22 cellular contexts compared by ENCODE assay signal in the genomic region with DNA sequence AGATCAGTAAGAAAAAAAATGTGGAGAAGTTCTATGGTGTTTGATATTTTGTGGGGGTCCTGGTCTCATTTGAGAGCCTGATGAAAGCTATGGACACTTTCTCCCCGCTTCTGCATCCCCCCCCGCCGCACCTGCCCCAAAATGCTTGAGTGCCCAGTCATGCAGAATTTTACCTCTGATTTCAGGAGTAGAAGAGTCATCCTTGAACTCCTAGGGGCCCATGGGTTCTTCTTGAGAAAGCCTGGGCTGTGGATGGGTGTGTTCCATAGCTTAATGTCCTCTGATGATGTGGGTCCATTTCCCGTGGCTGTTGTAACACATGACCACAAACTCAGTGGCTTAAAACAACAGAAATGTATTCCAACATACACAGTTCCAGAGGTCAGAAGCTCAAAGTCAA.
DNase-seq lines count a peak whose midpoint lies in the region; ATAC-seq and TF ChIP-seq lines count a peak whose summit lies in the region.
"Had no signal": no experiment of that assay in that cellular context is flagged by ENCODE, and none has a peak within 500 bp of the region (broad histone marks: within the 10 kb centered on the region; RNA-seq: fewer than 3 reads in every experiment).

No MANE protein-coding gene starts in this region.

- no peak for TF ChIP-seq POLR2A in right lobe of liver (IDR thresholded peaks at IDR 0.05)

- H3K27me3 ChIP-seq in liver (ENCODE audit: control insufficient read depth in 4 of 4, insufficient read depth in 4 of 4, low read length in 3 of 4): no peaks in the 10 kb centered on the region
- H3K27me3 ChIP-seq in right lobe of liver: no peaks in the 10 kb centered on the region
- H3K27me3 ChIP-seq in endodermal cell (ENCODE audit: control insufficient read depth, insufficient read depth, low read length, poor library complexity, severe bottlenecking): no peaks in the 10 kb centered on the region

- in situ Hi-C loops in GM13977 (cut with MboI; ENCODE audit: low pct_unique_long_range_greater_than_20kb, low sequenced_read_pairs, unreplicated experiment): no loop called here

- no peak for TF ChIP-seq CTCF in liver (IDR thresholded peaks at IDR 0.05; ENCODE audit: low read depth, low read length, missing input control)
- TF ChIP-seq CTCF in right lobe of liver (IDR thresholded peaks at IDR 0.05): no peak
- TF ChIP-seq CTCF in endodermal cell (conservative IDR thresholded peaks at IDR 0.05): no peak
- no peak for TF ChIP-seq CTCF in GM13977 (IDR thresholded peaks at IDR 0.05; ENCODE audit: extremely low read depth, insufficient read depth, missing control alignments)

- TF ChIP-seq RAD21 in liver (IDR thresholded peaks at IDR 0.05): no peak

- H3K4me1 ChIP-seq in liver (ENCODE audit: control insufficient read depth in 4 of 4, insufficient read depth in 4 of 4, low read length in 3 of 4) (no peaks in the 10 kb centered on the region), right lobe of liver (no peaks in the 10 kb centered on the region), endodermal cell (ENCODE audit: control insufficient read depth, insufficient read depth, low read length) (no peaks in the 10 kb centered on the region), mesodermal cell (ENCODE audit: control insufficient read depth, insufficient read depth, low read length, poor library complexity, severe bottlenecking) (peaks cover 6% of the 10 kb centered on the region)

- H3K27me3 Mint-ChIP-seq in endodermal cell (ENCODE audit: insufficient read depth): no peaks in the 10 kb centered on the region

- intact Hi-C loops in right lobe of liver (cut with DNase I): no loop called here

- H3K27ac Mint-ChIP-seq in endodermal cell: peak overlapping the region; percentile 52

- H3K36me3 ChIP-seq in liver (ENCODE audit: control insufficient read depth in 4 of 4, insufficient read depth in 3 of 4, low read depth in 1 of 4, low read length in 3 of 4): no peaks in the 10 kb centered on the region
- H3K36me3 ChIP-seq in right lobe of liver: no peaks in the 10 kb centered on the region
- H3K36me3 ChIP-seq in endodermal cell (ENCODE audit: control insufficient read depth, insufficient read depth, low read length): no peaks in the 10 kb centered on the region
- H3K36me3 ChIP-seq in mesodermal cell (ENCODE audit: control insufficient read depth, insufficient read depth, low read length): no peaks in the 10 kb centered on the region

- DNase-seq in right lobe of liver (no peak), endodermal cell (no peak), GM13977 (ENCODE audit: low spot score) (no peak), NCI-H2081 (lab: John Stamatoyannopoulos, UW) (no peak)
- DNase-seq: Calu3; CD8-positive, alpha-beta memory T cell; DMS53; GF-D8; KG1; NCI-H1092 treated with DMSO at 0.1 percent for 48 hours; NCI-H1436 treated with DMSO at 0.1 percent for 48 hours; NCI-H2029; NCI-H510A treated with DMSO at 0.1 percent for 48 hours; NCI-H748 treated with DMSO at 0.1 percent for 48 hours; RPMI8226; SIG-M5; SK-N-SH had no signal

- H3K4me3 Mint-ChIP-seq in endodermal cell: no peak overlapping the region

- no peak for ATAC-seq in right lobe of liver
- ATAC-seq in HG03025 (IDR thresholded peaks at IDR 0.05; ENCODE audit: low FRiP score, unreplicated experiment): no peak

- H3K36me3 Mint-ChIP-seq in endodermal cell (ENCODE audit: low read depth): no peaks in the 10 kb centered on the region

- no peak overlapping the region for H3K4me3 ChIP-seq in liver (ENCODE audit: low read depth in 1 of 3, low read length in 3 of 3)
- no peak overlapping the region for H3K4me3 ChIP-seq in right lobe of liver
- H3K4me3 ChIP-seq in endodermal cell (ENCODE audit: low read length): no peak overlapping the region
- H3K4me3 ChIP-seq in mesodermal cell (ENCODE audit: extremely low read depth, insufficient read depth, low read length, poor library complexity, severe bottlenecking): no peak overlapping the region
- H3K4me3 ChIP-seq: PC-9 had no signal

- WGBS in liver: 82% methylated on average over 4 of the region's 4 CpGs
- 45% methylated on average over 2 of the region's 4 CpGs for WGBS in right lobe of liver (ENCODE audit: insufficient coverage, low coverage, low lambda C conversion rate, missing lambda C conversion rate)
- WGBS in endodermal cell (ENCODE audit: insufficient coverage in 1 of 2, insufficient read length in 1 of 2), 2 experiments: 97 to 100% methylated on average over 1 to 4 of the region's 4 CpGs
- 93% methylated on average over 4 of the region's 4 CpGs for WGBS in mesodermal cell (ENCODE audit: insufficient coverage in 2 of 2), 2 experiments

- H3K4me1 Mint-ChIP-seq in endodermal cell: peaks cover 16% of the 10 kb centered on the region

- no peak overlapping the region for H3K27ac ChIP-seq in liver (ENCODE audit: low read depth in 1 of 2, low read length in 2 of 2)
- H3K27ac ChIP-seq in right lobe of liver: no peak overlapping the region
- no peak overlapping the region for H3K27ac ChIP-seq in endodermal cell (ENCODE audit: low read depth, low read length)
- H3K27ac ChIP-seq in mesodermal cell (ENCODE audit: low read depth, low read length, severe bottlenecking): peak overlapping the region; percentile 55
- H3K27ac ChIP-seq: C4-2B, PC-9 had no signal

- no peaks in the 10 kb centered on the region for H3K9me3 Mint-ChIP-seq in endodermal cell
- H3K9me3 Mint-ChIP-seq: CD8-positive, alpha-beta memory T cell had no signal

- no peaks in the 10 kb centered on the region for H3K9me3 ChIP-seq in liver (ENCODE audit: control insufficient read depth in 4 of 4, low read length in 3 of 4)
- no peaks in the 10 kb centered on the region for H3K9me3 ChIP-seq in right lobe of liver
- H3K9me3 ChIP-seq in endodermal cell (ENCODE audit: control insufficient read depth, low read length): no peaks in the 10 kb centered on the region
- no peaks in the 10 kb centered on the region for H3K9me3 ChIP-seq in mesodermal cell (ENCODE audit: control insufficient read depth, low read length)
- H3K9me3 ChIP-seq: SK-N-SH had no signal

- H3K9ac ChIP-seq in liver (ENCODE audit: low read depth in 1 of 2, low read length in 2 of 2) (no peak overlapping the region), endodermal cell (ENCODE audit: extremely low read depth, low read length, poor library complexity, severe bottlenecking) (no peak overlapping the region)
- H3K9ac ChIP-seq: SK-N-SH had no signal

TF ChIP-seq in liver, 16 proteins besides CTCF, POLR2A, EP300 and RAD21:
- TF ChIP-seq, protein P1, sequence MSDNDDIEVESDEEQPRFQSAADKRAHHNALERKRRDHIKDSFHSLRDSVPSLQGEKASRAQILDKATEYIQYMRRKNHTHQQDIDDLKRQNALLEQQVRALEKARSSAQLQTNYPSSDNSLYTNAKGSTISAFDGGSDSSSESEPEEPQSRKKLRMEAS (IDR thresholded peaks at IDR 0.05): no peak
- TF ChIP-seq HNF4A (conservative IDR thresholded peaks at IDR 0.05) (peak; percentile 7 to 20), TAF1 (conservative IDR thresholded peaks at IDR 0.05) (no peak)
